33 cellular contexts compared by ENCODE assay signal in the genomic region with DNA sequence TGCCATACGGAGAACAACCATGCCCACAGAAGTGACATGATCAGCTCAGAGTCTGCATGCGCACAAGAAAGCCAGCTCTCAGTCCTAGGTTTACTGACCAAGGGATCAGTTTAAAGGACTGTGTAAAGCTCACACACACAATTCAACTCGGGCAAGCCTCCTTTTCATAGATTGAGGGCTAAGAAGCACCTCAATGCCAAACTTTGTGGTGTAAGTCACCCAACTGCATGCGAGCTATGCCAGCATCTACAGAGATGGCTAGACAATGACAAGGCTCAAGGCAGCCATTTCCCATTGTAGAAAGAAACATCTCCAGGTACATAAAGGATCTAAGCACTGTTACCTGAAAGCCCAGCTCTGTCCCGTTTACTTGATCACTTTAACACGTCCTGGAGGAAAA.
"Had no signal": no experiment of that assay in that cellular context is flagged by ENCODE, and none has a peak within 500 bp of the region (broad histone marks: within the 10 kb centered on the region; RNA-seq: fewer than 3 reads in every experiment).

No MANE protein-coding gene starts in this region.

- ATAC-seq: activated naive CD4-positive, alpha-beta T cell treated with anti-CD3 and anti-CD28 coated beads, Interleukin-2, amount 50 U/mL, for 72 hours; activated naive CD8-positive, alpha-beta T cell treated with anti-CD3 and anti-CD28 coated beads, Interleukin-2, amount 50 U/mL, for 24 hours; activated T-cell treated with anti-CD3 and anti-CD28 coated beads, Interleukin-2, amount 50 U/mL, for 4 hours; activated T-cell treated with anti-CD3 and anti-CD28 coated beads, Interleukin-2, amount 50 U/mL, for 72 hours; activated T-helper 17 cell treated with anti-CD3 and anti-CD28 coated beads, Interleukin-2, amount 50 U/mL, for 72 hours; body of pancreas had no signal

- H3K4me1 ChIP-seq: adrenal gland, ascending aorta, body of pancreas, breast epithelium had no signal

- H3K36me3 ChIP-seq: brain microvascular endothelial cell, breast epithelium had no signal

- H3K9me3 ChIP-seq: adrenal gland, ascending aorta, body of pancreas, breast epithelium had no signal

- H3K27ac ChIP-seq: adrenal gland, ascending aorta, body of pancreas, brain microvascular endothelial cell, breast epithelium, cardiac muscle cell had no signal

- FAIRE-seq: astrocyte had no signal

- DNase-seq: activated effector memory CD4-positive, alpha-beta T cell treated with anti-CD3 and anti-CD28 coated beads, Interleukin-2, amount 50 U/mL, for 16 hours; activated effector memory CD4-positive, alpha-beta T cell treated with Interleukin-2 at 50 U/mL for 16 hours; activated gamma-delta T cell; activated gamma-delta T cell treated with Interleukin-2 at 50 U/mL for 16 hours; activated naive CD4-positive, alpha-beta T cell; activated naive CD4-positive, alpha-beta T cell treated with anti-CD3 and anti-CD28 coated beads for 36 hours; activated naive CD4-positive, alpha-beta T cell treated with anti-CD3 and anti-CD28 coated beads, Interleukin-2, amount 10 ng/mL, durations not matched to agents 7 days and 5 days; activated naive CD4-positive, alpha-beta T cell treated with anti-CD3 and anti-CD28 coated beads, Interleukin-2, amount 50 U/mL, for 16 hours; activated naive CD4-positive, alpha-beta T cell treated with Interleukin-2 at 50 U/mL for 16 hours; activated naive CD8-positive, alpha-beta T cell treated with anti-CD3 and anti-CD28 coated beads for 36 hours; activated naive CD8-positive, alpha-beta T cell treated with anti-CD3 and anti-CD28 coated beads, Interleukin-2, amount 10 ng/mL, durations not matched to agents 7 days and 5 days; activated naive CD8-positive, alpha-beta T cell treated with anti-CD3 and anti-CD28 coated beads, Interleukin-2, amount 50 U/mL, for 24 hours; activated T-cell treated with anti-CD3 and anti-CD28 coated beads, Interleukin-2, amount 50 U/mL, for 1 hour; activated T-cell treated with anti-CD3 and anti-CD28 coated beads, Interleukin-2, amount 50 U/mL, for 24 hours; activated T-cell treated with anti-CD3 and anti-CD28 coated beads, Interleukin-2, amount 50 U/mL, for 4 hours; activated T-cell treated with anti-CD3 and anti-CD28 coated beads, Interleukin-2, amount 50 U/mL, for 48 hours; activated T-cell treated with anti-CD3 and anti-CD28 coated beads, Interleukin-2, amount 50 U/mL, for 72 hours; adrenal gland; amniotic stem cell; amygdala; anterior cingulate cortex; aorta; body of pancreas; brain microvascular endothelial cell; caudate nucleus; central memory CD4-positive, alpha-beta T cell; cerebellar nuclear complex had no signal

- H3K27me3 ChIP-seq: adrenal gland, ascending aorta, body of pancreas, brain microvascular endothelial cell, breast epithelium, cardiac muscle cell had no signal

- H3K4me3 ChIP-seq: adrenal gland, ascending aorta, body of pancreas, breast epithelium, cardiac muscle cell had no signal
